ENCODE assay signal across 8 cellular contexts in the genomic region with DNA sequence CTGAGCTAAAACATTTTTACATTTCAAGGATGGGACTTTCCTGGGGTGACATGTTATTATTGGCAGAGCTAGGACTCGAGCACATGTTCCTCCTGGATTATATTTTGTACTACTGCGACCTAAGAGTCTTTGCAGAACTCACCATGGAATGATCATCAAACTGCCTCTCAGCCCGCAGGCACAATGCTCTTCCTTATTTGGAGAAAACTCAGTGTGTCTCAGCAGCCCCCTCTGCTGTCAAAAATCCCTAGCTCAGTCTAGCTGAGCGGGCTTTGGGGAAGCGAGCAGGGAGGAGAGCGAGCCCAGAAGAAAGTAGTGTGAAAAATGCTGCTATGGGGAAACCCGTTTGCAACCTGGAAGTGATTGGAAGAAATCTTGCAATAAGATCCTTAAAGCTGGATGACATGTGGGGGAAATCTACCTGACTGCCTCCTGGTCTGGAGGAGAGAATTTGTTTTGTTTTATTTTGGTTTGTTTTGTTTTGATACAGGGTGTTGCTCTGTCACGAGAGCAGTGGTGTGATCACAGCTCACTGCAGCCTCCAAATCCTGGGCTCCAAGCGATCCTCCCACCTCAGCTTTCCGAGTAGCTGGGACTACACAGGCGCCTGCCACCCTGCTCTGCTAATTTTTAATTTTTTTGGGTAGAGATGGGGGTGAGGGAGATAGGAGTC.
DNase-seq lines count a peak whose midpoint lies in the region; ATAC-seq and TF ChIP-seq lines count a peak whose summit lies in the region.

No MANE protein-coding gene starts in this region.

- peaks cover 4% of the 10 kb centered on the region for H3K9me3 Mint-ChIP-seq in chondrocyte (ENCODE audit: low read depth)

- peak overlapping the region; percentile 81 for H3K27ac Mint-ChIP-seq in chondrocyte (ENCODE audit: unreplicated experiment)

- CTCF ChIA-PET in AG04449 (lab: Yijun Ruan, JAX) = interaction anchor here (0.6 to 3.6 kb wide), 56 partner anchors 9 to 1184 kb away, joined by 3 to 36 read pairs (median 5); a partner anchor contains a TSS

- POLR2A ChIA-PET in AG04449 (lab: Yijun Ruan, JAX) = interaction anchor here (0.6 to 0.7 kb wide), 2 partner anchors 90 to 283 kb away, joined by 3 read pairs; no protein-coding TSS in a partner anchor

- H3K4me3 Mint-ChIP-seq in chondrocyte (ENCODE audit: unreplicated experiment) = peak overlapping the region; percentile 26

- H3K36me3 Mint-ChIP-seq in chondrocyte (ENCODE audit: low read depth) = no peaks in the 10 kb centered on the region

- peak; percentile 95 for ATAC-seq in GM18867 (IDR thresholded peaks at IDR 0.05; ENCODE audit: unreplicated experiment)
- ATAC-seq in HG03280 (IDR thresholded peaks at IDR 0.05; ENCODE audit: unreplicated experiment) = peak; percentile 95
- peak; percentile 100 for ATAC-seq in left lobe of liver

- H3K27me3 Mint-ChIP-seq in chondrocyte (ENCODE audit: low read depth) = no peaks in the 10 kb centered on the region

- TF ChIP-seq CTCF in AG04449 (IDR thresholded peaks at IDR 0.05; ENCODE audit: insufficient read depth, low read length, missing control alignments) (peak; percentile 84), chondrocyte (IDR thresholded peaks at IDR 0.05) (peak; percentile 95)

- peak; percentile 84 for DNase-seq in AG04449 (ENCODE audit: low read depth, low spot score)
- DNase-seq in NCI-H446 (lab: John Stamatoyannopoulos, UW) = peak; percentile 87 to 91
- DNase-seq in activated CD4-positive, CD25-positive, alpha-beta regulatory T cell treated with anti-CD3 and anti-CD28 coated beads, Interleukin-2, amount 50 U/mL, for 72 hours = peak; percentile 60
- DNase-seq in chondrocyte (ENCODE audit: low spot score) = no peak
- peak; percentile 88 for DNase-seq in left lobe of liver (ENCODE audit: low spot score)
- peak; percentile 72 to 80 for DNase-seq in stimulated activated CD4-positive, alpha-beta T cell treated with anti-CD3 and anti-CD28 coated beads, Interleukin-2, amount 100 ng/mL, for 48 hours

- peaks cover 45% of the 10 kb centered on the region for H3K4me1 Mint-ChIP-seq in chondrocyte (ENCODE audit: low read depth)

- H3K4me3 ChIP-seq in AG04449 (ENCODE audit: low read depth, low read length) = no peak overlapping the region
